Comparison of ENCODE assay signal across 27 cellular contexts in genomic region chr3:77068808-77069207, GRCh38. TPM values are rescaled to one million over a fixed set of nuclear protein-coding genes. Genes with fewer than 3 reads are reported as not detected.
"Had no signal": no experiment of that assay in that cellular context is flagged by ENCODE, and none has a peak within 500 bp of the region (broad histone marks: within the 10 kb centered on the region; RNA-seq: fewer than 3 reads in every experiment).

No MANE protein-coding gene starts in this region.

- H3K27ac ChIP-seq: left lung, lower lobe of right lung, ovary, prostate gland, skin epidermis, spleen, suprapubic skin, thoracic aorta, tibial artery, uterus had no signal

- H3K4me3 ChIP-seq: left lung, lower lobe of right lung, ovary, prostate gland, skin epidermis, spleen, suprapubic skin, thoracic aorta, tibial artery, uterus had no signal

- H3K27me3 ChIP-seq: left lung, ovary, spleen, suprapubic skin, tibial artery, uterus had no signal

- H3K4me1 Mint-ChIP-seq: immature natural killer cell; naive B cell; stimulated activated effector memory CD8-positive, alpha-beta T cell treated with anti-CD3 and anti-CD28 coated beads, Interleukin-12 subunit alpha, Interleukin-12 subunit beta, amount 100 ng/mL, for 72 hours had no signal

- DNase-seq: hypothalamus; immature natural killer cell; kidney; left colon; left lung; lower lobe of right lung; mesendoderm; naive B cell; ovary; retina; right cardiac atrium; spleen; stimulated activated CD4-positive, alpha-beta T cell treated with anti-CD3 and anti-CD28 coated beads, Interleukin-4, amount 100 ng/mL, for 24 hours; stimulated activated naive CD4-positive, alpha-beta T cell; tibial artery; trophoblast cell; uterus had no signal

- ATAC-seq: left colon; left lung; lower lobe of right lung; natural killer cell treated with Interleukin-12 subunit alpha and Interleukin-12 subunit beta and Interleukin-15 and Interleukin-18, amount 100 ng/mL, for 72 hours; right cardiac atrium; sciatic nerve; stimulated activated effector memory CD8-positive, alpha-beta T cell treated with anti-CD3 and anti-CD28 coated beads, Interleukin-12 subunit alpha, Interleukin-12 subunit beta, amount 100 ng/mL, for 72 hours had no signal

- H3K27ac Mint-ChIP-seq: immature natural killer cell; mesothelial cell of epicardium; naive B cell; natural killer cell treated with Interleukin-12 subunit alpha and Interleukin-12 subunit beta and Interleukin-15 and Interleukin-18, amount 100 ng/mL, for 72 hours; stimulated activated effector memory CD8-positive, alpha-beta T cell treated with anti-CD3 and anti-CD28 coated beads, Interleukin-12 subunit alpha, Interleukin-12 subunit beta, amount 100 ng/mL, for 72 hours; stimulated activated naive CD8-positive, alpha-beta T cell treated with anti-CD3 and anti-CD28 coated beads, Interleukin-15, Interleukin-2, amounts not matched to agents 100 ng/mL and 50 ng/mL, for 24 hours had no signal

- H3K4me3 Mint-ChIP-seq: immature natural killer cell; mesothelial cell of epicardium; naive B cell; natural killer cell treated with Interleukin-12 subunit alpha and Interleukin-12 subunit beta and Interleukin-15 and Interleukin-18, amount 100 ng/mL, for 72 hours; stimulated activated effector memory CD8-positive, alpha-beta T cell treated with anti-CD3 and anti-CD28 coated beads, Interleukin-12 subunit alpha, Interleukin-12 subunit beta, amount 100 ng/mL, for 72 hours; stimulated activated naive CD8-positive, alpha-beta T cell treated with anti-CD3 and anti-CD28 coated beads, Interleukin-15, Interleukin-2, amounts not matched to agents 100 ng/mL and 50 ng/mL, for 24 hours had no signal

- H3K36me3 Mint-ChIP-seq: immature natural killer cell; naive B cell; natural killer cell treated with Interleukin-12 subunit alpha and Interleukin-12 subunit beta and Interleukin-15 and Interleukin-18, amount 100 ng/mL, for 72 hours; stimulated activated effector memory CD8-positive, alpha-beta T cell treated with anti-CD3 and anti-CD28 coated beads, Interleukin-12 subunit alpha, Interleukin-12 subunit beta, amount 100 ng/mL, for 72 hours had no signal

- H3K27me3 Mint-ChIP-seq: naive B cell; natural killer cell treated with Interleukin-12 subunit alpha and Interleukin-12 subunit beta and Interleukin-15 and Interleukin-18, amount 100 ng/mL, for 72 hours; stimulated activated naive CD8-positive, alpha-beta T cell treated with anti-CD3 and anti-CD28 coated beads, Interleukin-15, Interleukin-2, amounts not matched to agents 100 ng/mL and 50 ng/mL, for 24 hours had no signal

- FAIRE-seq: islet of Langerhans, kidney had no signal

- H3K4me1 ChIP-seq: left lung, lower lobe of right lung, prostate gland, spleen, suprapubic skin, tibial artery, uterus had no signal

- H3K9me3 ChIP-seq: left lung, lower lobe of right lung, ovary, prostate gland, suprapubic skin, thoracic aorta, tibial artery, uterus had no signal

- H3K36me3 ChIP-seq: left lung, lower lobe of right lung, ovary, prostate gland, spleen, suprapubic skin, thoracic aorta, tibial artery, uterus had no signal

RNA-seq across cellular contexts. Expression of gene ROBO2, which starts 28.9 kb away (rescaled TPM):
- total RNA-seq: natural killer cell treated with Interleukin-12 subunit alpha and Interleukin-12 subunit beta and Interleukin-15 and Interleukin-18, amount 100 ng/mL, for 72 hours had no signal
- polyA plus RNA-seq: immature natural killer cell had no signal
